In the genomic region with DNA sequence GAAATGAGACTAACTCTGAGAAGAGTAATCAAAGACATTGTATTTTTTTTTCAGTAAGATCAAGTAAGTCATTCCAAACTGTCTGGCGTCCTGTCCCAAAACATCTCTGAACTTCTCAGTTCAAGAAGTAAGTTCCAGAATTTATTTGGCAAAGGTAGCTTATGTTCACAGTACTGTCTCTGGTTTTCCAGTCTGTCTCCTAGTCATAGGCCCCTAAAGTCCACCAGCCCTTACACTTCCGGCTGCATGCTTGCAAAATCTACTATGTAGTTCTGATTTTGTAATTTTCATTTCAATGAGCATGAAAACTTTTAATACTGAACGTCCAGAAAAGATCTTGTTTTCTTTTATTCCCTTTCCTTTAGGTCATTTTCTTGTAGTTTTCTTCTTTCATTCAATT, we compare ENCODE assay signal across 20 cellular contexts.
DNase-seq lines count a peak whose midpoint lies in the region; ATAC-seq, FAIRE-seq and TF ChIP-seq lines count a peak whose summit lies in the region.
"Had no signal": no experiment of that assay in that cellular context is flagged by ENCODE, and none has a peak within 500 bp of the region (broad histone marks: within the 10 kb centered on the region; RNA-seq: fewer than 3 reads in every experiment).

No MANE protein-coding gene starts in this region.

- H3K9me3 Mint-ChIP-seq in activated naive CD4-positive, alpha-beta T cell treated with anti-CD3 and anti-CD28 coated beads for 36 hours: no peaks in the 10 kb centered on the region
- no peaks in the 10 kb centered on the region for H3K9me3 Mint-ChIP-seq in astrocyte (ENCODE audit: unreplicated experiment)
- no peaks in the 10 kb centered on the region for H3K9me3 Mint-ChIP-seq in CD8-positive, alpha-beta T cell
- H3K9me3 Mint-ChIP-seq: GM23338 had no signal

- no peak for DNase-seq in activated naive CD4-positive, alpha-beta T cell treated with anti-CD3 and anti-CD28 coated beads for 36 hours
- no peak for DNase-seq in activated naive CD4-positive, alpha-beta T cell treated with anti-CD3 and anti-CD28 coated beads, Interleukin-2, amount 50 U/mL, for 16 hours
- no peak for DNase-seq in IMR-90
- DNase-seq in astrocyte (ENCODE audit: low read depth): no peak
- no peak for DNase-seq in osteoblast (ENCODE audit: insufficient read length, low spot score, missing footprints)
- DNase-seq in CD8-positive, alpha-beta T cell: no peak
- DNase-seq in SIG-M5 treated with dmso at 0.1 percent for 504 hours (lab: John Stamatoyannopoulos, UW; ENCODE audit: unreplicated experiment): no peak
- DNase-seq: body of pancreas; colonic mucosa; DND-41; MM.1S; NCI-H1694 treated with DMSO at 0.1 percent for 48 hours; right lobe of liver; stimulated activated naive CD8-positive, alpha-beta T cell treated with anti-CD3 and anti-CD28 coated beads, Interleukin-15, Interleukin-2, amounts not matched to agents 100 U/mL and 50 U/mL, for 24 hours had no signal

- BruUV-seq in IMR-90 (replicated peaks; lab: Mats Ljungman, UMichigan): no TSS peak

- H3K9me3 ChIP-seq in IMR-90 (ENCODE audit: control insufficient read depth, insufficient read depth, low read length) (no peaks in the 10 kb centered on the region), astrocyte (ENCODE audit: insufficient read depth, low read depth, low read length) (no peaks in the 10 kb centered on the region), osteoblast (ENCODE audit: low read depth, low read length) (no peaks in the 10 kb centered on the region)
- no peaks in the 10 kb centered on the region for H3K9me3 ChIP-seq in CD8-positive, alpha-beta T cell (ENCODE audit: low read length)
- H3K9me3 ChIP-seq: body of pancreas, colonic mucosa, neutrophil, right lobe of liver had no signal

- ATAC-seq in IMR-90 (ENCODE audit: low read depth) (no peak), GM18867 (IDR thresholded peaks at IDR 0.05; ENCODE audit: unreplicated experiment) (no peak)
- ATAC-seq in CD8-positive, alpha-beta T cell: no peak
- ATAC-seq: body of pancreas; GM23338; left lobe of liver; right lobe of liver; stimulated activated naive CD8-positive, alpha-beta T cell treated with anti-CD3 and anti-CD28 coated beads, Interleukin-15, Interleukin-2, amounts not matched to agents 100 U/mL and 50 U/mL, for 24 hours had no signal

- TF ChIP-seq CTCF in IMR-90 (conservative IDR thresholded peaks at IDR 0.05; ENCODE audit: low read depth, low read length): no peak
- TF ChIP-seq CTCF in astrocyte (IDR thresholded peaks at IDR 0.05; ENCODE audit: insufficient read depth, low read depth, low read length): no peak
- no peak for TF ChIP-seq CTCF in osteoblast (IDR thresholded peaks at IDR 0.05; ENCODE audit: extremely low read depth, low read depth, low read length)
- no peak for TF ChIP-seq CTCF in CD8-positive, alpha-beta T cell (IDR thresholded peaks at IDR 0.05)

- H4K20me1 ChIP-seq in IMR-90 (ENCODE audit: insufficient read depth, low read length) (no peaks in the 10 kb centered on the region), astrocyte (ENCODE audit: insufficient read depth, low read length) (no peaks in the 10 kb centered on the region), osteoblast (ENCODE audit: insufficient read depth, low read length) (no peaks in the 10 kb centered on the region)

- TF ChIP-seq RAD21 in IMR-90 (IDR thresholded peaks at IDR 0.05; ENCODE audit: low read length): no peak

- POLR2A ChIA-PET in IMR-90 (lab: Charles Lee; ENCODE audit: unreplicated experiment): no interaction called here
- POLR2A ChIA-PET in CD8-positive, alpha-beta T cell (lab: Charles Lee): interaction anchor here (0.6 kb wide), 1 partner anchor 248 kb away, joined by 3 read pairs; no protein-coding TSS in a partner anchor

- no peak overlapping the region for H2AK9ac ChIP-seq in IMR-90 (replicated peaks; ENCODE audit: low read depth, low read length, poor library complexity)

- peak overlapping the region; percentile 31 for H2BK5ac ChIP-seq in IMR-90 (ENCODE audit: low read depth, low read length, poor library complexity, severe bottlenecking)

- H3K27ac ChIP-seq in IMR-90 (ENCODE audit: insufficient read depth, low read length) (no peak overlapping the region), astrocyte (ENCODE audit: low read depth, low read length) (peak overlapping the region; percentile 78), osteoblast (ENCODE audit: low read depth, low read length) (peak overlapping the region; percentile 83)
- no peak overlapping the region for H3K27ac ChIP-seq in CD8-positive, alpha-beta T cell (ENCODE audit: low read depth, low read length)
- H3K27ac ChIP-seq: body of pancreas, colonic mucosa, neutrophil, right lobe of liver, VCaP had no signal

- H2BK120ac ChIP-seq in IMR-90 (ENCODE audit: low read depth, low read length): peak overlapping the region; percentile 71

- H3K4me2 ChIP-seq in IMR-90 (ENCODE audit: low read depth, low read length) (no peak overlapping the region), astrocyte (ENCODE audit: low read length) (no peak overlapping the region), osteoblast (ENCODE audit: insufficient read depth, low read length) (peak overlapping the region; percentile 72)
- H3K4me2 ChIP-seq: GM23338 had no signal

- no peaks in the 10 kb centered on the region for H3K79me1 ChIP-seq in IMR-90 (ENCODE audit: low read depth in 1 of 2, low read length in 2 of 2)

- H3K14ac ChIP-seq in IMR-90 (replicated peaks; ENCODE audit: low read depth, low read length): peak overlapping the region; percentile 41

- no peak overlapping the region for H3K56ac ChIP-seq in IMR-90 (ENCODE audit: extremely low read depth, insufficient read depth, low read length)

- H3K9ac ChIP-seq in IMR-90 (ENCODE audit: low read depth, low read length) (no peak overlapping the region), astrocyte (ENCODE audit: low read length) (no peak overlapping the region)

- no peak overlapping the region for H3K23ac ChIP-seq in IMR-90 (ENCODE audit: low read depth, low read length)

- no peaks in the 10 kb centered on the region for H3K9me1 ChIP-seq in IMR-90 (ENCODE audit: insufficient read depth, low read length)

- peaks cover 63% of the 10 kb centered on the region for H3K4me1 Mint-ChIP-seq in activated naive CD4-positive, alpha-beta T cell treated with anti-CD3 and anti-CD28 coated beads for 36 hours (ENCODE audit: low read depth)
- H3K4me1 Mint-ChIP-seq in astrocyte (ENCODE audit: low read depth, unreplicated experiment): peaks cover 26% of the 10 kb centered on the region
- H3K4me1 Mint-ChIP-seq in CD8-positive, alpha-beta T cell (ENCODE audit: low read depth): peaks cover 23% of the 10 kb centered on the region
- H3K4me1 Mint-ChIP-seq: GM23338 had no signal

- no peak for FAIRE-seq in astrocyte (lab: Jason Lieb, UNC)
- FAIRE-seq: GM18507 had no signal

- H3K36me3 ChIP-seq in IMR-90 (ENCODE audit: control insufficient read depth, insufficient read depth, low read length) (no peaks in the 10 kb centered on the region), astrocyte (ENCODE audit: insufficient read depth, low read length) (no peaks in the 10 kb centered on the region), osteoblast (ENCODE audit: insufficient read depth, low read length) (no peaks in the 10 kb centered on the region)
- no peaks in the 10 kb centered on the region for H3K36me3 ChIP-seq in CD8-positive, alpha-beta T cell (ENCODE audit: insufficient read depth, low read length)
- H3K36me3 ChIP-seq: colonic mucosa, neutrophil, right lobe of liver had no signal

- H3K4me3 ChIP-seq in IMR-90 (ENCODE audit: insufficient read depth, low read depth, low read length) (no peak overlapping the region), astrocyte (ENCODE audit: insufficient read depth, low read depth, low read length) (no peak overlapping the region), osteoblast (ENCODE audit: insufficient read depth, low read length) (no peak overlapping the region)
- no peak overlapping the region for H3K4me3 ChIP-seq in CD8-positive, alpha-beta T cell (ENCODE audit: low read depth, low read length)
- H3K4me3 ChIP-seq: body of pancreas, colonic mucosa, GM23338, right lobe of liver had no signal

- dilution Hi-C loops in IMR-90 (cut with HindIII; ENCODE audit: low sequenced_read_pairs, unreplicated experiment): no loop called here

- peak overlapping the region; percentile 70 for H2BK20ac ChIP-seq in IMR-90 (ENCODE audit: low read depth, low read length)

- CTCF ChIA-PET in activated naive CD4-positive, alpha-beta T cell treated with anti-CD3 and anti-CD28 coated beads for 36 hours (lab: Charles Lee): interaction anchor here (1.5 to 2.9 kb wide), 5 partner anchors 38 to 113 kb away, joined by 3 to 13 read pairs (median 10); no protein-coding TSS in a partner anchor
- CTCF ChIA-PET in IMR-90 (lab: Yijun Ruan, JAX): interaction anchor here (0.9 to 1.9 kb wide), 3 partner anchors 10 to 60 kb away, joined by 3 to 7 read pairs (median 3); no protein-coding TSS in a partner anchor
- CTCF ChIA-PET in CD8-positive, alpha-beta T cell (lab: Charles Lee): interaction anchor here (1.0 to 1.1 kb wide), 2 partner anchors 10 kb away, joined by 3 to 4 read pairs; no protein-coding TSS in a partner anchor

- H3K27me3 ChIP-seq in IMR-90 (ENCODE audit: control insufficient read depth, insufficient read depth, low read length) (no peaks in the 10 kb centered on the region), astrocyte (ENCODE audit: insufficient read depth, low read length) (no peaks in the 10 kb centered on the region), osteoblast (ENCODE audit: insufficient read depth, low read length) (no peaks in the 10 kb centered on the region)
- H3K27me3 ChIP-seq in CD8-positive, alpha-beta T cell (ENCODE audit: insufficient read depth, low read length): no peaks in the 10 kb centered on the region
- H3K27me3 ChIP-seq: body of pancreas, colonic mucosa, neutrophil, right lobe of liver had no signal

- H2AFZ ChIP-seq in IMR-90 (replicated peaks; ENCODE audit: low read length, poor library complexity) (no peak overlapping the region), astrocyte (ENCODE audit: low read depth, low read length) (no peak overlapping the region), osteoblast (ENCODE audit: low read length) (no peak overlapping the region)
- H2AFZ ChIP-seq: GM23338 had no signal

- H4K91ac ChIP-seq in IMR-90 (ENCODE audit: insufficient read depth, low read depth, low read length): peak overlapping the region; percentile 26

- H3K36me3 Mint-ChIP-seq in activated naive CD4-positive, alpha-beta T cell treated with anti-CD3 and anti-CD28 coated beads for 36 hours (ENCODE audit: low read depth): no peaks in the 10 kb centered on the region
- H3K36me3 Mint-ChIP-seq in astrocyte (ENCODE audit: low read depth, unreplicated experiment): no peaks in the 10 kb centered on the region
- no peaks in the 10 kb centered on the region for H3K36me3 Mint-ChIP-seq in CD8-positive, alpha-beta T cell

- intact Hi-C loops in activated naive CD4-positive, alpha-beta T cell treated with anti-CD3 and anti-CD28 coated beads for 36 hours (cut with micrococcal nuclease): loop anchor here (5.0 kb wide), 2 partner anchors 233 to 733 kb away; no protein-coding TSS in a partner anchor
- intact Hi-C loops in IMR-90 (cut with micrococcal nuclease): no loop called here
- intact Hi-C loops in CD8-positive, alpha-beta T cell (cut with DNase I, micrococcal nuclease): loop anchor here (5.0 kb wide), 2 partner anchors 33 to 62 kb away; partner anchors contain the start of gene S1PR1 (in 1 of the 2)

- H2AK5ac ChIP-seq in IMR-90 (ENCODE audit: low read depth, low read length): no peak overlapping the region

- in situ Hi-C loops in IMR-90 (cut with MboI; ENCODE audit: low sequenced_read_pairs): no loop called here

- peak overlapping the region; percentile 28 for H3K27ac Mint-ChIP-seq in activated naive CD4-positive, alpha-beta T cell treated with anti-CD3 and anti-CD28 coated beads for 36 hours
- peak overlapping the region; percentile 97 for H3K27ac Mint-ChIP-seq in astrocyte (ENCODE audit: unreplicated experiment)
- H3K27ac Mint-ChIP-seq in CD8-positive, alpha-beta T cell: no peak overlapping the region
- H3K27ac Mint-ChIP-seq: GM23338 had no signal

- no CpG with 5 or more reads among the region's 3 CpGs for WGBS in IMR-90 (ENCODE audit: extremely low coverage in 2 of 2, insufficient read length in 1 of 2), 2 experiments

- no peaks in the 10 kb centered on the region for H3K27me3 Mint-ChIP-seq in activated naive CD4-positive, alpha-beta T cell treated with anti-CD3 and anti-CD28 coated beads for 36 hours (ENCODE audit: low read depth)
- H3K27me3 Mint-ChIP-seq in astrocyte (ENCODE audit: low read depth, unreplicated experiment): no peaks in the 10 kb centered on the region
- H3K27me3 Mint-ChIP-seq in CD8-positive, alpha-beta T cell (ENCODE audit: low read depth): no peaks in the 10 kb centered on the region

- no peak for TF ChIP-seq POLR2A in IMR-90 (IDR thresholded peaks at IDR 0.05; ENCODE audit: low read depth, low read length)

- H3K79me2 ChIP-seq in astrocyte (ENCODE audit: insufficient read depth, low read length): no peaks in the 10 kb centered on the region
- H3K79me2 ChIP-seq in osteoblast (ENCODE audit: insufficient read depth, low read length): no peaks in the 10 kb centered on the region

- H4K5ac ChIP-seq in IMR-90 (ENCODE audit: low read depth, low read length): peak overlapping the region; percentile 44; the same call in 1 of the 2 replicates

- H3K4ac ChIP-seq in IMR-90 (ENCODE audit: low read depth, low read length): peak overlapping the region; percentile 34

- H3K18ac ChIP-seq in IMR-90 (ENCODE audit: low read depth, low read length): peak overlapping the region; percentile 42; the same call in 1 of the 2 replicates

- 0 out of 3 replicates have a peak overlapping the region, but pooled peaks have one; percentile 39 for H2BK15ac ChIP-seq in IMR-90 (ENCODE audit: low read depth, low read length)

- no peak overlapping the region for H3K4me3 Mint-ChIP-seq in activated naive CD4-positive, alpha-beta T cell treated with anti-CD3 and anti-CD28 coated beads for 36 hours
- H3K4me3 Mint-ChIP-seq in astrocyte (ENCODE audit: unreplicated experiment): no peak overlapping the region
- H3K4me3 Mint-ChIP-seq in CD8-positive, alpha-beta T cell: no peak overlapping the region
- H3K4me3 Mint-ChIP-seq: GM23338 had no signal

- H3K4me1 ChIP-seq in IMR-90 (ENCODE audit: control insufficient read depth, insufficient read depth, low read length) (peaks cover 5% of the 10 kb centered on the region), astrocyte (ENCODE audit: insufficient read depth, low read length) (peaks cover 13% of the 10 kb centered on the region), osteoblast (ENCODE audit: insufficient read depth, low read length) (peaks cover 29% of the 10 kb centered on the region)
- H3K4me1 ChIP-seq in CD8-positive, alpha-beta T cell (ENCODE audit: insufficient read depth, low read length): peaks cover 21% of the 10 kb centered on the region
- H3K4me1 ChIP-seq: body of pancreas, colonic mucosa, right lobe of liver had no signal

- H4K8ac ChIP-seq in IMR-90 (ENCODE audit: low read depth in 2 of 2, low read length in 2 of 2): peak overlapping the region in 1 of 2 experiments; percentile 37; a peak in 2 of 4 replicates

Comparison
In these comparisons a context has a peak if more than half of its experiments do, and no peak if none do; other contexts are left out.
1. H3K27ac ChIP-seq: peak in astrocyte (single experiment) and osteoblast (single experiment); none in IMR-90 (single experiment) and CD8-positive, alpha-beta T cell (single experiment).